In genomic region chr19:35045667-35046300, GRCh38 we compare ENCODE assay signal across 8 cellular contexts. TPM values are rescaled to one million over a fixed set of nuclear protein-coding genes. Genes with fewer than 3 reads are reported as not detected.
DNase-seq lines count a peak whose midpoint lies in the region; ATAC-seq and TF ChIP-seq lines count a peak whose summit lies in the region.

No MANE protein-coding gene starts in this region.

- H3K27me3 ChIP-seq in cardiac muscle cell = no peaks in the 10 kb centered on the region
- no peaks in the 10 kb centered on the region for H3K27me3 ChIP-seq in endodermal cell (ENCODE audit: control insufficient read depth, insufficient read depth, low read length, poor library complexity, severe bottlenecking)
- no peaks in the 10 kb centered on the region for H3K27me3 ChIP-seq in gastrocnemius medialis

- H3K27ac Mint-ChIP-seq in T-cell = no peak overlapping the region
- H3K27ac Mint-ChIP-seq in endodermal cell = peak overlapping the region; percentile 84

- peaks cover 0 to 15% of the 10 kb centered on the region in 2 donors for H3K27me3 Mint-ChIP-seq in T-cell
- H3K27me3 Mint-ChIP-seq in endodermal cell (ENCODE audit: insufficient read depth) = no peaks in the 10 kb centered on the region

- H3K4me1 Mint-ChIP-seq in T-cell (peaks cover 15 to 50% (median 36%) of the 10 kb centered on the region in 3 donors), endodermal cell (peaks cover 29% of the 10 kb centered on the region)

- CTCF ChIA-PET in T-cell (lab: Charles Lee) = interaction anchor here (0.8 to 1.0 kb wide), 2 partner anchors 78 to 96 kb away, joined by 3 read pairs; no protein-coding TSS in a partner anchor

- no peak overlapping the region for H3K4me3 ChIP-seq in cardiac muscle cell
- no peak overlapping the region for H3K4me3 ChIP-seq in endodermal cell (ENCODE audit: low read length)
- no peak overlapping the region for H3K4me3 ChIP-seq in gastrocnemius medialis

- peak; percentile 39 for TF ChIP-seq CTCF in cardiac muscle cell (IDR thresholded peaks at IDR 0.05; ENCODE audit: low read depth, low read length)
- peak; percentile 63 for TF ChIP-seq CTCF in endodermal cell (conservative IDR thresholded peaks at IDR 0.05)
- peak in 3 of 5 experiments; percentile 29 to 46 (median 34) for TF ChIP-seq CTCF in gastrocnemius medialis (IDR thresholded peaks at IDR 0.05 in 4 of 5, conservative IDR thresholded peaks at IDR 0.05 in 1 of 5)

- H3K27ac ChIP-seq in cardiac muscle cell = no peak overlapping the region
- H3K27ac ChIP-seq in endodermal cell (ENCODE audit: low read depth, low read length) = no peak overlapping the region
- peak overlapping the region; percentile 97 to 98 (median 98) for H3K27ac ChIP-seq in gastrocnemius medialis

- intact Hi-C loops in cardiac septum (cut with DNase I) (no loop called here), gastrocnemius medialis (cut with DNase I; ENCODE audit: low total_unique reads) (loop anchor here (2.0 kb wide), 2 partner anchors 21 to 93 kb away; partner anchors contain the start of gene FXYD1)

- H3K9me3 ChIP-seq in cardiac muscle cell (ENCODE audit: low read depth) (no peaks in the 10 kb centered on the region), endodermal cell (ENCODE audit: control insufficient read depth, low read length) (no peaks in the 10 kb centered on the region), gastrocnemius medialis (no peaks in the 10 kb centered on the region)

- H3K4me3 Mint-ChIP-seq in T-cell (no peak overlapping the region), endodermal cell (no peak overlapping the region)

- peak; percentile 67 for ATAC-seq in HG03064 (IDR thresholded peaks at IDR 0.05; ENCODE audit: low read depth, unreplicated experiment)
- peak; percentile 76 to 98 (median 82) for ATAC-seq in T-cell (replicated peaks in 1 of 4)
- no peak for ATAC-seq in gastrocnemius medialis

- no peaks in the 10 kb centered on the region for H3K36me3 ChIP-seq in cardiac muscle cell
- H3K36me3 ChIP-seq in endodermal cell (ENCODE audit: control insufficient read depth, insufficient read depth, low read length) = no peaks in the 10 kb centered on the region
- H3K36me3 ChIP-seq in gastrocnemius medialis = no peaks in the 10 kb centered on the region

- DNase-seq in cardiac muscle cell (ENCODE audit: low read depth in 1 of 2, low spot score in 1 of 2) (peak in 1 of 2 donors; percentile 42), cardiac septum (ENCODE audit: low spot score) (no peak), T-cell (peak in 27 of 34 experiments; percentile 26 to 60 (median 43)), endodermal cell (peak; percentile 87), gastrocnemius medialis (peak in 1 of 2 donors; percentile 65), HK-2 (ENCODE audit: unreplicated experiment) (no peak), NCI-H2081 treated with DMSO at 0.1 percent for 48 hours (lab: John Stamatoyannopoulos, UW) (no peak)

- no peaks in the 10 kb centered on the region for H3K9me3 Mint-ChIP-seq in T-cell
- H3K9me3 Mint-ChIP-seq in endodermal cell = no peaks in the 10 kb centered on the region

- 78 to 79% methylated on average over 8 to 10 of the region's 10 CpGs for WGBS in endodermal cell (ENCODE audit: insufficient coverage in 1 of 2, insufficient read length in 1 of 2), 2 experiments

- H3K36me3 Mint-ChIP-seq in T-cell = no peaks in the 10 kb centered on the region
- H3K36me3 Mint-ChIP-seq in endodermal cell (ENCODE audit: low read depth) = peaks cover 12% of the 10 kb centered on the region

- no peak for TF ChIP-seq POLR2A in gastrocnemius medialis (IDR thresholded peaks at IDR 0.05)

- POLR2A ChIA-PET in T-cell (lab: Charles Lee) = no interaction called here

- H3K4me1 ChIP-seq in cardiac muscle cell (ENCODE audit: low read depth) (peaks cover 15% of the 10 kb centered on the region), endodermal cell (ENCODE audit: control insufficient read depth, insufficient read depth, low read length) (no peaks in the 10 kb centered on the region), gastrocnemius medialis (peaks cover 54 to 58% of the 10 kb centered on the region in 2 donors)

- H3K9ac ChIP-seq in endodermal cell (ENCODE audit: extremely low read depth, low read length, poor library complexity, severe bottlenecking) = no peak overlapping the region

- in situ Hi-C loops in gastrocnemius medialis (cut with MboI; ENCODE audit: low sequenced_read_pairs in 4 of 4) = loop anchor here in 1 of 4 donors (10.0 kb wide), 1 partner anchor 49 kb away; no protein-coding TSS in a partner anchor

RNA-seq across cellular contexts. Expression of gene HPN, which starts 4.3 kb away (rescaled TPM):
- total RNA-seq in cardiac muscle cell (12.9 and 36.2 TPM in 2 replicates), cardiac septum (4.9 TPM), T-cell (under 1 TPM in 3 of 5 donors, not detected in 2; 0.41 to 0.51 (median 0.46) TPM), endodermal cell (10 to 100 TPM; 29.0 to 49.6 TPM), gastrocnemius medialis (10 to 100 TPM in 3 of 4 donors, 1 to 10 TPM in 1; 9.1 to 24.0 (median 17.1) TPM)
- polyA plus RNA-seq in cardiac muscle cell = 21.3 and 43.7 TPM in 2 replicates
- 2.7 TPM for polyA plus RNA-seq in endodermal cell (2013, experiment 1 of 2)
- 2.8 TPM for polyA plus RNA-seq in endodermal cell (2013, experiment 2 of 2)

RNA-seq across cellular contexts. Expression of gene SCN1B, which starts 15.5 kb away (rescaled TPM):
- total RNA-seq in cardiac muscle cell (1.2 and 4.2 TPM in 2 replicates), cardiac septum (58.7 TPM), T-cell (1 to 10 TPM; 1.1 to 4.3 (median 3.7) TPM), endodermal cell (1 to 10 TPM; 1.4 to 1.5 TPM), gastrocnemius medialis (100 to 1,000 TPM; 194 to 469 (median 289) TPM)
- polyA plus RNA-seq in cardiac muscle cell = 1.6 and 2.2 TPM in 2 replicates
- polyA plus RNA-seq in endodermal cell (2013, experiment 1 of 2) = 1.7 TPM
- polyA plus RNA-seq in endodermal cell (2013, experiment 2 of 2) = 2.5 TPM

RNA-seq across cellular contexts. Expression of gene GRAMD1A, which starts 45.7 kb away (rescaled TPM):
- total RNA-seq in cardiac muscle cell = 68.8 and 113 TPM in 2 replicates
- polyA plus RNA-seq in cardiac muscle cell = 84.6 and 127 TPM in 2 replicates
- 38.3 TPM for total RNA-seq in cardiac septum
- total RNA-seq in T-cell = 100 to 1,000 TPM; 189 to 318 (median 227) TPM
- total RNA-seq in endodermal cell = 100 to 1,000 TPM; 115 to 137 TPM
- polyA plus RNA-seq in endodermal cell (2013, experiment 1 of 2) = 101 TPM
- 87.3 TPM for polyA plus RNA-seq in endodermal cell (2013, experiment 2 of 2)
- 10 to 100 TPM; 38.8 to 45.1 (median 43.7) TPM for total RNA-seq in gastrocnemius medialis

Comparison
In these comparisons a context has a peak if more than half of its experiments do, and no peak if none do; other contexts are left out.
1. RNA of gene SCN1B, which starts 15.5 kb away (total RNA-seq): 194 to 469 TPM in gastrocnemius medialis and 58.7 TPM in cardiac septum (single experiment); 1.2 to 4.2 TPM in cardiac muscle cell, 1.1 to 4.3 TPM in T-cell and 1.4 to 1.5 TPM in endodermal cell; every median in the first group is over 10 times any median in the second.
2. DNase-seq: peak in T-cell (27 of 34) and endodermal cell (single experiment); none in cardiac septum (single experiment), HK-2 (single experiment) and NCI-H2081 treated with DMSO at 0.1 percent for 48 hours (single experiment).
3. H3K27ac ChIP-seq: peak in gastrocnemius medialis (4 of 4); none in cardiac muscle cell (single experiment) and endodermal cell (single experiment).
4. ATAC-seq: peak in HG03064 (single experiment) and T-cell (4 of 4); none in gastrocnemius medialis (0 of 2).
5. Peak in every context shown above with its lines, with median percentiles within 50 percentile points of each other: CTCF ChIP-seq.